In the genomic region with DNA sequence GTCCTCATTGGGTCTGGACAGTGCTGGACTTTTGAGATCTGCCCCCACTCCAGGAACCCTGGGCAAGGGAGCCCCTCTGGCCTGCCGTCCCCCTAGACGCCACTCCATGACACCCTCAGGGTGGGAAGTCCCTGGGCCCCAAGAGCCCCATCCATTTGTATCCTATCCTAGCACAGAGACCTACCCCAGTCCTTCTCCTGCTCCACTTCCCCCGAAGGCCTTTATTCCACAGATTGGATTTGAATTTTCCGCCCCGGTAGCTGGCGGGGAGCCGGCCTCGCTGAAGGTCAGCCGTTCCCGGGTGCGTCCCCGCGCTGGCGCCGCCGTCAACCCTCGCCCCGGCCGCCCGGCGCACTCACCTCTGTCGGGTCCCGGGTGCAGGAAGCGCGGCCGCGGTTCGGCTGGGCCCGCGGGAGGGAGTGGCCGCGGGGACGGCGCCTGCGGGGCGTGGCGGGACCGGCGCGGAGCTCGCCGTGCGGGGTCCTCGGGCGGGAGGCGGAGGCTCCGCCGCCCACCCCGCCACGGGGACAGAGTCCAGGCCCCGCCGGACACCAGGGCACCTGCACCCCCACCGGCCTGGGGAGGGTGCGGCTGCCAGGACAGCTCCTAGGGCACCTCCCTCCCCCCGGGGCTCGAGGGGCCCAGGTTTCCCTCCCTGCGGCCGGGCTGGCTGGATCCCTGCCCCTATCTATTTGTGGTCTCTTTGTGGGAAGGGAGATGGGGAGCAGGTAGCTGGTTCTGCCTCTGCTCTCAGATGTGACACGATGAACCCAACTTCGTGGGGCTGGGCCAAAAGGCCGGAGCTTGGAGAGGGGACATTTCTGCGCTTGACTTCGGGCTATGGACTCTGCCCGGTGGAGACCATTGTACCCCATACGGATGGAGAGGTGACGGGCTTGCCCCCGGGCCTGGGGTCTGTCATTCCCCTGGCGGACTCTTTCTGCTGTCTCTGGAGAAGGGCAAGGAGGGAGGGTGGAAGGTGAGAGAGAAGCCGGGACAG, we compare ENCODE assay signal across 8 cellular contexts. TPM values are rescaled to one million over a fixed set of nuclear protein-coding genes. Genes with fewer than 3 reads are reported as not detected.
DNase-seq lines count a peak whose midpoint lies in the region; ATAC-seq and TF ChIP-seq lines count a peak whose summit lies in the region.

No MANE protein-coding gene starts in this region.

- no peaks in the 10 kb centered on the region for H3K9me3 ChIP-seq in BLaER1
- H3K9me3 ChIP-seq in T-helper 17 cell (ENCODE audit: control insufficient read depth, low read length, poor library complexity, severe bottlenecking), result no peaks in the 10 kb centered on the region
- peaks cover 0 to 5% (median 0%) of the 10 kb centered on the region in 4 donors for H3K9me3 ChIP-seq in esophagus muscularis mucosa
- no peaks in the 10 kb centered on the region for H3K9me3 ChIP-seq in neuron (ENCODE audit: low read length)

- H3K27me3 ChIP-seq in BLaER1 (peaks cover 34% of the 10 kb centered on the region), esophagus muscularis mucosa (no peaks in the 10 kb centered on the region), neuron (ENCODE audit: insufficient read depth, low read length) (peaks cover 12% of the 10 kb centered on the region)

- H3K9ac ChIP-seq in BLaER1, result no peak overlapping the region

- H3K4me1 ChIP-seq in BLaER1 (peaks cover 22% of the 10 kb centered on the region), esophagus muscularis mucosa (peaks cover 4 to 23% (median 16%) of the 10 kb centered on the region in 4 donors), neuron (ENCODE audit: insufficient read depth, low read length) (no peaks in the 10 kb centered on the region)

- peaks cover 19% of the 10 kb centered on the region for H4K20me1 ChIP-seq in BLaER1

- DNase-seq in T-helper 17 cell (no peak), esophagus muscularis mucosa (ENCODE audit: extremely low spot score) (no peak), NCI-H2081 treated with DMSO at 0.1 percent for 48 hours (lab: John Stamatoyannopoulos, UW) (no peak), T1000 (lab: John Stamatoyannopoulos, UW) (no peak), T-helper 9 cell (no peak)

- H3K4me3 ChIP-seq in BLaER1 (0 out of 2 replicates have a peak overlapping the region, but pooled peaks have one; percentile 22), esophagus muscularis mucosa (peak overlapping the region; percentile 51 to 64 (median 53)), neuron (ENCODE audit: low read length) (peak overlapping the region; percentile 2)

- H3K4me2 ChIP-seq in BLaER1, result peak overlapping the region; percentile 48

- TF ChIP-seq CTCF in esophagus muscularis mucosa (IDR thresholded peaks at IDR 0.05), result no peak

- TF ChIP-seq EP300 in esophagus muscularis mucosa (IDR thresholded peaks at IDR 0.05), result no peak

- H3K27me3 Mint-ChIP-seq in T-helper 17 cell, result no peaks in the 10 kb centered on the region

- peak overlapping the region; percentile 90 for H3K27ac Mint-ChIP-seq in T-helper 17 cell

- H3K27ac ChIP-seq in BLaER1 (no peak overlapping the region), esophagus muscularis mucosa (replicated peaks in 1 of 4) (peak overlapping the region in 1 of 4 donors; percentile 16)

- H3K4me1 Mint-ChIP-seq in T-helper 17 cell, result peaks cover 44% of the 10 kb centered on the region

- peaks cover 9% of the 10 kb centered on the region for H3K36me3 Mint-ChIP-seq in T-helper 17 cell (ENCODE audit: low read depth)

- no peak overlapping the region for H2AFZ ChIP-seq in neuron (ENCODE audit: low read depth, low read length)

- peak overlapping the region; percentile 88 for H3K4me3 Mint-ChIP-seq in T-helper 17 cell

- H3K36me3 ChIP-seq in BLaER1 (0 out of 2 replicates have a peak, but pooled peaks cover 7% of the 10 kb centered on the region), esophagus muscularis mucosa (no peaks in the 10 kb centered on the region), neuron (ENCODE audit: insufficient read depth, low read length) (no peaks in the 10 kb centered on the region)

- TF ChIP-seq POLR2A in esophagus muscularis mucosa (IDR thresholded peaks at IDR 0.05; ENCODE audit: low read depth), result no peak

- intact Hi-C loops in esophagus muscularis mucosa (cut with DNase I), result no loop called here

- WGBS in esophagus muscularis mucosa, result 59% methylated on average over 13 of the region's 69 CpGs

- peak; percentile 47 for ATAC-seq in T-helper 17 cell
- no peak for ATAC-seq in GM21367 (IDR thresholded peaks at IDR 0.05; ENCODE audit: unreplicated experiment)

RNA-seq across cellular contexts. Expression of a gene that starts 19.9 kb away (rescaled TPM):
- 10 to 100 TPM in 1 of 2 donors, 1 to 10 TPM in 1; 7.6 to 12.4 TPM for total RNA-seq in T-helper 17 cell
- total RNA-seq in esophagus muscularis mucosa, result 1 to 10 TPM; 1.3 to 9.1 (median 5.4) TPM

Comparison
In these comparisons a context has a peak if more than half of its experiments do, and no peak if none do; other contexts are left out.
1. H3K4me3 ChIP-seq: peak in every context shown above with its lines; median percentile 53 in esophagus muscularis mucosa; 22 in BLaER1; 2 in neuron.